ENCODE assay signal across 1 cellular context in the genomic region with DNA sequence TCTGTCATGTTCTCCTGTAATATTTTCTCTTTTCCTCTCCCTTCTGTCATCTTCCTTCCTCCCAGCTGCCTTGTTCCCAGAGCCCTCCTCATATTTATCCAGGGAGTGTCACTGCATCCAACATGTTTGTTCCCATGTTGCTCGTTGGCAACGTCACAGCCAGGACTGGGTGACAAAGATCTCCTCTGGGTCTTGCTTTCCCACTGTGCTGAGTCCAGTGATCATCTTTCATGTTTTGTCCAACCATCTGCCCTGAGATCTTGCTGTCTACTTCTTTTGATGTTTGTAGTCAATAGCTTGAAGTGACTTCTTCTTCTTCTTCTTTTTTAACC.
TF ChIP-seq lines count a peak whose summit lies in the region.

No MANE protein-coding gene starts in this region.

TF ChIP-seq in IMR-90, 13 proteins besides CTCF, POLR2A, EP300 and RAD21 (continued from another document):
- TF ChIP-seq FOS (IDR thresholded peaks at IDR 0.05; ENCODE audit: low read depth, low read length) = no peak
- TF ChIP-seq, protein P1, sequence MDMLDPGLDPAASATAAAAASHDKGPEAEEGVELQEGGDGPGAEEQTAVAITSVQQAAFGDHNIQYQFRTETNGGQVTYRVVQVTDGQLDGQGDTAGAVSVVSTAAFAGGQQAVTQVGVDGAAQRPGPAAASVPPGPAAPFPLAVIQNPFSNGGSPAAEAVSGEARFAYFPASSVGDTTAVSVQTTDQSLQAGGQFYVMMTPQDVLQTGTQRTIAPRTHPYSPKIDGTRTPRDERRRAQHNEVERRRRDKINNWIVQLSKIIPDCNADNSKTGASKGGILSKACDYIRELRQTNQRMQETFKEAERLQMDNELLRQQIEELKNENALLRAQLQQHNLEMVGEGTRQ (IDR thresholded peaks at IDR 0.05; ENCODE audit: low read depth, low read length) = no peak
- TF ChIP-seq SMC3 (IDR thresholded peaks at IDR 0.05; ENCODE audit: low read depth, low read length) = no peak
- TF ChIP-seq RFX5 (IDR thresholded peaks at IDR 0.05; ENCODE audit: low read depth, low read length) = no peak
- TF ChIP-seq, protein P2, sequence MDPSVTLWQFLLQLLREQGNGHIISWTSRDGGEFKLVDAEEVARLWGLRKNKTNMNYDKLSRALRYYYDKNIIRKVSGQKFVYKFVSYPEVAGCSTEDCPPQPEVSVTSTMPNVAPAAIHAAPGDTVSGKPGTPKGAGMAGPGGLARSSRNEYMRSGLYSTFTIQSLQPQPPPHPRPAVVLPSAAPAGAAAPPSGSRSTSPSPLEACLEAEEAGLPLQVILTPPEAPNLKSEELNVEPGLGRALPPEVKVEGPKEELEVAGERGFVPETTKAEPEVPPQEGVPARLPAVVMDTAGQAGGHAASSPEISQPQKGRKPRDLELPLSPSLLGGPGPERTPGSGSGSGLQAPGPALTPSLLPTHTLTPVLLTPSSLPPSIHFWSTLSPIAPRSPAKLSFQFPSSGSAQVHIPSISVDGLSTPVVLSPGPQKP (IDR thresholded peaks at IDR 0.05; ENCODE audit: borderline replicate concordance, low read depth, low read length) = no peak
- TF ChIP-seq BHLHE40 (IDR thresholded peaks at IDR 0.05; ENCODE audit: low read depth, low read length) = no peak
- TF ChIP-seq CEBPB (IDR thresholded peaks at IDR 0.05; ENCODE audit: low read depth, low read length) = no peak
- TF ChIP-seq CHD1 (IDR thresholded peaks at IDR 0.05; ENCODE audit: low read depth, low read length) = no peak
- no peak for TF ChIP-seq MAZ (IDR thresholded peaks at IDR 0.05; ENCODE audit: borderline replicate concordance, low read depth, low read length)
- no peak for TF ChIP-seq RCOR1 (IDR thresholded peaks at IDR 0.05; ENCODE audit: insufficient replicate concordance, low read length)
- TF ChIP-seq MAFK (IDR thresholded peaks at IDR 0.05; ENCODE audit: low read depth, low read length) = no peak
